In the genomic region with DNA sequence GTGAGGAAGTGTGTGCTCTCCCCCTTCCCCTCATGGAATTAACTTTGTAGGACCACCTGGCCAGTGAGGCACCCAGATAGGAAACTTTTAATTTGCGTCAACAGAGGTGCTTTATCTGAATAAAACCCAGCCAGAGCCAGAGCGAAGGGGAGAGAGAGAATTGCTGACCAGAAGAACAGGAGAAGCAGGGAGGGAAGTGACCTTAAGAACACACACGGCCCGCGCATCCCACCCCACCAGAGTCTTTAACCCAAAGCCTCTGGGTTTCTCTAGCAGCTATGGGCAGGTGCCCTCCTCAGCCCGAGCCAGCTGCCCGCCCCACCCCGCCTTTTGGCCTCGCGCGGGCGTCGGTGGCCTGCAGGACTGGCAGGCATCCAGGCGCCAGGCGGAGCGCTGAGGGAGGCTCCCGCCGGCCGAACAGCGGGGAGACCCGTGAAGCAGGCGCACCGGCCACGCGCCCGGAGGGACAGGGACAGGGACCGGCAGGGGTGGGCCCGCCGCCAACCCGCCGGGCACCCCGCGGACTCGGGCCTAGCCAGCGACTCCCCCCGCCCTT, we compare ENCODE assay signal across 8 cellular contexts.
DNase-seq lines count a peak whose midpoint lies in the region; ATAC-seq and TF ChIP-seq lines count a peak whose summit lies in the region.

No MANE protein-coding gene starts in this region.

- no peaks in the 10 kb centered on the region for H3K36me3 ChIP-seq in brain microvascular endothelial cell (replicated peaks)
- peaks cover 3% of the 10 kb centered on the region for H3K36me3 ChIP-seq in rectal smooth muscle tissue (ENCODE audit: control insufficient read depth, insufficient read depth, low read length)

- H3K4me3 ChIP-seq in brain microvascular endothelial cell (ENCODE audit: low read depth, low read length) (peak overlapping the region; percentile 82), iPS-11a (ENCODE audit: low read depth, low read length) (peak overlapping the region; percentile 82), rectal smooth muscle tissue (ENCODE audit: low read length) (peak overlapping the region; percentile 97)

- DNase-seq in NCI-H187 (lab: John Stamatoyannopoulos, UW): peak; percentile 54 to 65
- DNase-seq in NCI-H187 treated with DMSO at 0.1 percent for 48 hours (lab: John Stamatoyannopoulos, UW): no peak
- peak; percentile 56 for DNase-seq in HuH-7.5 (ENCODE audit: low spot score)
- DNase-seq in SHP77 treated with DMSO at 0.1 percent for 48 hours (lab: John Stamatoyannopoulos, UW): peak; percentile 70
- DNase-seq in brain microvascular endothelial cell: peak; percentile 35

- no peaks in the 10 kb centered on the region for H3K27me3 ChIP-seq in brain microvascular endothelial cell (replicated peaks)
- H3K27me3 ChIP-seq in rectal smooth muscle tissue (ENCODE audit: control insufficient read depth, insufficient read depth, low read length): no peaks in the 10 kb centered on the region

- TF ChIP-seq CTCF in brain microvascular endothelial cell (IDR thresholded peaks at IDR 0.05; ENCODE audit: low read depth, low read length, missing control alignments): no peak

- ATAC-seq in GM21717 (IDR thresholded peaks at IDR 0.05; ENCODE audit: unreplicated experiment): peak; percentile 43

- peaks cover 10% of the 10 kb centered on the region for H3K4me1 ChIP-seq in rectal smooth muscle tissue (ENCODE audit: control insufficient read depth, insufficient read depth, low read length)

- peak overlapping the region; percentile 94 for H3K27ac ChIP-seq in brain microvascular endothelial cell
- peak overlapping the region; percentile 99 for H3K27ac ChIP-seq in rectal smooth muscle tissue (ENCODE audit: low read depth, low read length)

- in situ Hi-C loops in brain microvascular endothelial cell (cut with HindIII; ENCODE audit: low pct_ligation_motif_present, low sequenced_read_pairs): no loop called here

- peak overlapping the region; percentile 42 for H3K9ac ChIP-seq in rectal smooth muscle tissue (ENCODE audit: low read length)
